In the genomic region with DNA sequence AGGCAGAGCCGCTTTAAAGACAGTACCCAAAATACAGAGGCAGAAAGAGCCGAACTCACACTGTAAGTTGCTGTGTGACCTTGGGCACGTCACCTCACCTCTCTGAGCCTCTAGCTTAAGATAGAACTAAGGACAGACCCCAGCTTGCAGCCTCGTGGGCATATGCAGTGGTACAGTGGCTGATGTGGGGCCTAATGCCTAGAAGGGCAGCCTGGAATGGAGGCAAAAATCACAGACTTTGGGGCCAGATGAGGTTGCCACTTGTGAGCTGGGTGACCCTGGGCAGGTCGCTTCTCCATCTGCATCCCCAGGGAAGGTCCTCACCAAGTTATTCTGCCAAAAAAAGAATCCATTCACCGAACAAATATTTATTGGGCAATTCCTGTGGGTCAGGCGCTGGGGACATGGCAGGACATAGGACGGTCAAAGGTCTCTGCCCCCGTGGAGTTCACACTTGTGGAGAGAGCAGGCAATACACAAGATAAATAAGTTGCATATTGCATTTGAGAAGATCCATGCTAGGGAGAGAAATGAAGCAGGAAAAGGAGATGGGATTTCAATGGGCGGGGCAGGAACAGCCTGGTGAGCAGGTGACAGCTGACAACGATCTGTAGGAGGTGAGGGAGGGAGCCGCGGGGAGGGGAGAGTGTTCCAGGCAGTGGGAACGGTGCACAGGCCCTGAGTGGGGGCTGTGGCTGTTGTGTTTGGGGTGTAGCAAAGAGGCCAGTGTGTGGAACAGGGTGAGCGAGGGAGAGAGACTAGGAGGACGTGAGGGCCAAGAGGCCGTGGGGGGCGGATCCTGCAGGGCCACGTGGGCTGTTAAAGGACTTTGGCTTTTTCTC, we compare ENCODE assay signal across 9 cellular contexts.
DNase-seq lines count a peak whose midpoint lies in the region; ATAC-seq and TF ChIP-seq lines count a peak whose summit lies in the region.
"Had no signal": no experiment of that assay in that cellular context is flagged by ENCODE, and none has a peak within 500 bp of the region (broad histone marks: within the 10 kb centered on the region; RNA-seq: fewer than 3 reads in every experiment).

No MANE protein-coding gene starts in this region.

- H3K9me3 ChIP-seq in adrenal gland (replicated peaks in 1 of 3), result no peaks in the 10 kb centered on the region

- peaks cover 51 to 63% of the 10 kb centered on the region in 2 donors for H3K4me1 ChIP-seq in adrenal gland (replicated peaks in 1 of 2)

- H3K27ac ChIP-seq in adrenal gland (peak overlapping the region; percentile 82 to 98 (median 95)), layer of hippocampus (ENCODE audit: low read depth, low read length) (peak overlapping the region; percentile 59), temporal lobe (ENCODE audit: low read depth, low read length) (peak overlapping the region; percentile 19)
- H3K27ac ChIP-seq: foreskin keratinocyte had no signal

- WGBS in adrenal gland, 4 donors, result 29 to 40% (median 31%) methylated on average over 18 to 19 of the region's 19 CpGs

- intact Hi-C loops in adrenal gland (cut with DNase I), result loop anchor here in 1 of 2 donors (10.0 kb wide), 1 partner anchor 159 kb away; no protein-coding TSS in a partner anchor

- ATAC-seq in GM21390 (IDR thresholded peaks at IDR 0.05; ENCODE audit: unreplicated experiment), result no peak
- ATAC-seq: foreskin keratinocyte had no signal

- H3K4me3 ChIP-seq in adrenal gland, result no peak overlapping the region

- peak in 3 of 6 experiments; percentile 27 to 29 (median 29) for TF ChIP-seq CTCF in adrenal gland (IDR thresholded peaks at IDR 0.05)

- H3K36me3 ChIP-seq in adrenal gland (replicated peaks in 1 of 2), result no peaks in the 10 kb centered on the region

- peak; percentile 59 for DNase-seq in M059J (ENCODE audit: low read depth)
- DNase-seq in adrenal gland, result peak in 6 of 7 donors; percentile 77 to 90 (median 86)
- no peak for DNase-seq in iPS-NIHi7 (ENCODE audit: extremely low spot score)
- DNase-seq in H4 (ENCODE audit: low spot score), result no peak
- no peak for DNase-seq in AG20443 (ENCODE audit: low spot score)
- DNase-seq: foreskin keratinocyte had no signal

- H3K27me3 ChIP-seq in adrenal gland (no peaks in the 10 kb centered on the region), layer of hippocampus (ENCODE audit: control insufficient read depth, insufficient read depth, low read length) (no peaks in the 10 kb centered on the region)

- peak in 1 of 2 donors; percentile 94 for TF ChIP-seq POLR2A in adrenal gland (IDR thresholded peaks at IDR 0.05)

Comparison
In these comparisons a context has a peak if more than half of its experiments do, and no peak if none do; other contexts are left out.
1. DNase-seq: peak in M059J (single experiment) and adrenal gland (6 of 7); none in iPS-NIHi7 (single experiment), H4 (single experiment) and AG20443 (single experiment).
2. H3K27ac ChIP-seq: peak in every context shown above with its lines; median percentile 95 in adrenal gland; 59 in layer of hippocampus; 19 in temporal lobe.